8 cellular contexts compared by ENCODE assay signal in the genomic region with DNA sequence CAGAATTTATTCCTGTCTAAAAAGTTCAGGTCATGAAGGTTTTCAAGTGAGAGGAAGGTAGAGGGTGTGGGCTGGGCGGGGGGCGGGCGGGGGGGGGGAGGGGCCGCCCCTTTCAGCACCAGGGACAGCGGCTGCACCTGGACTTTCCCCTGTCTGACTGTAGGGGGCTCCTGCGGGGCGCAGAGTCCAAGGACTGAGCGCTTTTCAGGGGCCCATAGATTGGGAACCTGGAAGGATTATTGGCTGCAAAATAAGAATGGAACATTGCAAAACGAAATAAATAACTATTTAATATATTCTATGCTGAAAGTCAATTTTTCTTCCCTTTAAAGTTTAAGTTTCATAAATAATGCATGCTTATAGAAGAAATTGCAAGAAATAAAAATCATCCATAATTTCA. TPM values are rescaled to one million over a fixed set of nuclear protein-coding genes. Genes with fewer than 3 reads are reported as not detected.
A peak's percentile ranks its signal among the peaks of the same experiment; 100 is the strongest.
DNase-seq lines count a peak whose midpoint lies in the region; ATAC-seq and TF ChIP-seq lines count a peak whose summit lies in the region.

No MANE protein-coding gene starts in this region.

- H3K27me3 Mint-ChIP-seq in activated B cell treated with CpG ODN at 0.5 μM for 24 hours = peaks cover 12% of the 10 kb centered on the region

- no peaks in the 10 kb centered on the region for H3K36me3 ChIP-seq in kidney epithelial cell (ENCODE audit: control insufficient read depth, insufficient read depth, low read length)

- ATAC-seq in activated B cell treated with CpG ODN at 0.5 μM for 24 hours (ENCODE audit: low read depth) (peak; percentile 45), HG03108 (IDR thresholded peaks at IDR 0.05; ENCODE audit: unreplicated experiment) (no peak)

- no peak overlapping the region for H3K27ac Mint-ChIP-seq in activated B cell treated with CpG ODN at 0.5 μM for 24 hours

- no peak overlapping the region for H3K4me3 Mint-ChIP-seq in activated B cell treated with CpG ODN at 0.5 μM for 24 hours

- DNase-seq in D341Med (ENCODE audit: low spot score) (peak; percentile 60), HK-2 (ENCODE audit: unreplicated experiment) (peak; percentile 34), activated B cell treated with CpG ODN at 0.5 μM for 24 hours (no peak), kidney epithelial cell (ENCODE audit: low read depth) (no peak), cerebellum (ENCODE audit: low spot score) (no peak), NCI-H345 treated with DMSO at 0.1 percent for 48 hours (lab: John Stamatoyannopoulos, UW; ENCODE audit: unreplicated experiment) (no peak), NCI-H2171 treated with DMSO at 0.1 percent for 48 hours (lab: John Stamatoyannopoulos, UW) (no peak)

- H3K27me3 ChIP-seq in kidney epithelial cell (ENCODE audit: control insufficient read depth, insufficient read depth, low read length) = no peaks in the 10 kb centered on the region

- H3K9me3 Mint-ChIP-seq in activated B cell treated with CpG ODN at 0.5 μM for 24 hours = no peaks in the 10 kb centered on the region

- CTCF ChIA-PET in activated B cell treated with CpG ODN at 0.5 μM for 24 hours (lab: Charles Lee) = interaction anchor here (1.5 kb wide), 1 partner anchor 553 kb away, joined by 5 read pairs; a partner anchor contains a TSS

- no peak overlapping the region for H3K4me3 ChIP-seq in kidney epithelial cell (ENCODE audit: low read depth, low read length)

- POLR2A ChIA-PET in activated B cell treated with CpG ODN at 0.5 μM for 24 hours (lab: Charles Lee) = no interaction called here

- no peak for TF ChIP-seq CTCF in activated B cell treated with CpG ODN at 0.5 μM for 24 hours (IDR thresholded peaks at IDR 0.05)
- peak; percentile 44 for TF ChIP-seq CTCF in kidney epithelial cell (IDR thresholded peaks at IDR 0.05; ENCODE audit: insufficient read depth, low read length, poor library complexity, severe bottlenecking)

- intact Hi-C loops in activated B cell treated with CpG ODN at 0.5 μM for 24 hours (cut with micrococcal nuclease) = no loop called here

- H3K36me3 Mint-ChIP-seq in activated B cell treated with CpG ODN at 0.5 μM for 24 hours (ENCODE audit: low read depth) = no peaks in the 10 kb centered on the region

- peaks cover 11% of the 10 kb centered on the region for H3K4me1 Mint-ChIP-seq in activated B cell treated with CpG ODN at 0.5 μM for 24 hours

RNA-seq across cellular contexts. Expression of a gene that starts 8.9 kb away (rescaled TPM):
- not detected in 2 replicates for total RNA-seq in activated B cell treated with CpG ODN at 0.5 μM for 24 hours
- not detected in 2 replicates for total RNA-seq in kidney epithelial cell
- 0.18 TPM for total RNA-seq in cerebellum

RNA-seq across cellular contexts. Expression of a gene that starts 16.8 kb away (rescaled TPM):
- total RNA-seq in activated B cell treated with CpG ODN at 0.5 μM for 24 hours (not detected in 2 replicates), kidney epithelial cell (not detected in 2 replicates), cerebellum (not detected)

RNA-seq across cellular contexts. Expression of a gene that starts 41.1 kb away (rescaled TPM):
- not detected in 2 replicates for total RNA-seq in activated B cell treated with CpG ODN at 0.5 μM for 24 hours
- total RNA-seq in kidney epithelial cell = not detected in 2 replicates
- 0.45 TPM for total RNA-seq in cerebellum

Comparison
In these comparisons a context has a peak if more than half of its experiments do, and no peak if none do; other contexts are left out.
1. DNase-seq: peak in D341Med (single experiment) and HK-2 (single experiment); none in activated B cell treated with CpG ODN at 0.5 μM for 24 hours (single experiment), kidney epithelial cell (single experiment), cerebellum (single experiment), NCI-H345 treated with DMSO at 0.1 percent for 48 hours (single experiment) and NCI-H2171 treated with DMSO at 0.1 percent for 48 hours (single experiment).